Comparison of ENCODE assay signal across 12 cellular contexts in genomic region chr1:153646672-153647374, GRCh38. TPM values are rescaled to one million over a fixed set of nuclear protein-coding genes. Genes with fewer than 3 reads are reported as not detected.
DNase-seq lines count a peak whose midpoint lies in the region; ATAC-seq and TF ChIP-seq lines count a peak whose summit lies in the region.
"Had no signal": no experiment of that assay in that cellular context is flagged by ENCODE, and none has a peak within 500 bp of the region (broad histone marks: within the 10 kb centered on the region; RNA-seq: fewer than 3 reads in every experiment).

No MANE protein-coding gene starts in this region.

- H3K4me3 ChIP-seq in upper lobe of left lung, result no peak overlapping the region
- H3K4me3 ChIP-seq in coronary artery, result no peak overlapping the region
- H3K4me3 ChIP-seq: BLaER1 had no signal

- no peak overlapping the region for H3K4me3 Mint-ChIP-seq in activated naive CD4-positive, alpha-beta T cell treated with anti-CD3 and anti-CD28 coated beads, Interleukin-2, amount 50 U/mL, for 24 hours
- H3K4me3 Mint-ChIP-seq in activated CD4-positive, alpha-beta memory T cell treated with anti-CD3 and anti-CD28 coated beads, Interleukin-2, amount 10 ng/mL, durations not matched to agents 7 days and 5 days, result no peak overlapping the region

- H3K36me3 ChIP-seq in upper lobe of left lung, result peaks cover 25 to 54% (median 40%) of the 10 kb centered on the region in 4 donors

- 70 to 78% methylated on average over 5 of the region's 5 CpGs for WGBS in upper lobe of left lung, 2 donors

- peak overlapping the region; percentile 56 for H3K27ac Mint-ChIP-seq in activated naive CD4-positive, alpha-beta T cell treated with anti-CD3 and anti-CD28 coated beads, Interleukin-2, amount 50 U/mL, for 24 hours
- H3K27ac Mint-ChIP-seq in activated CD4-positive, alpha-beta memory T cell treated with anti-CD3 and anti-CD28 coated beads, Interleukin-2, amount 10 ng/mL, durations not matched to agents 7 days and 5 days, result peak overlapping the region; percentile 44

- TF ChIP-seq EP300 in upper lobe of left lung (IDR thresholded peaks at IDR 0.05), result no peak

- H3K9me3 ChIP-seq in upper lobe of left lung, result no peaks in the 10 kb centered on the region
- H3K9me3 ChIP-seq: BLaER1 had no signal

- TF ChIP-seq CTCF in upper lobe of left lung (IDR thresholded peaks at IDR 0.05), result no peak
- no peak for TF ChIP-seq CTCF in coronary artery (IDR thresholded peaks at IDR 0.05)

- H3K27ac ChIP-seq in upper lobe of left lung (peak overlapping the region in 3 of 4 donors; percentile 2 to 44 (median 35)), coronary artery (peak overlapping the region in 1 of 2 donors; percentile 67)
- H3K27ac ChIP-seq: BLaER1, epithelial cell of prostate had no signal

- H3K36me3 Mint-ChIP-seq in activated naive CD4-positive, alpha-beta T cell treated with anti-CD3 and anti-CD28 coated beads, Interleukin-2, amount 50 U/mL, for 24 hours, result peaks cover 31% of the 10 kb centered on the region
- H3K36me3 Mint-ChIP-seq in activated CD4-positive, alpha-beta memory T cell treated with anti-CD3 and anti-CD28 coated beads, Interleukin-2, amount 10 ng/mL, durations not matched to agents 7 days and 5 days (ENCODE audit: low read depth), result peaks cover 54% of the 10 kb centered on the region

- CTCF ChIA-PET in activated CD4-positive, alpha-beta memory T cell treated with anti-CD3 and anti-CD28 coated beads, Interleukin-2, amount 10 ng/mL, durations not matched to agents 7 days and 5 days (lab: Charles Lee), result interaction anchor here (2.4 kb wide), 1 partner anchor 13 kb away, joined by 9 read pairs; the partner anchor contains the start of gene CHTOP

- no peak for DNase-seq in activated naive CD4-positive, alpha-beta T cell (lab: John Stamatoyannopoulos, UW)
- DNase-seq in activated CD4-positive, alpha-beta memory T cell treated with anti-CD3 and anti-CD28 coated beads, Interleukin-2, amount 10 ng/mL, durations not matched to agents 7 days and 5 days, result no peak
- DNase-seq in left lobe of liver (ENCODE audit: low spot score), result peak; percentile 33
- DNase-seq in upper lobe of left lung, result no peak
- no peak for DNase-seq in D341Med (ENCODE audit: low spot score)
- DNase-seq in coronary artery (ENCODE audit: low spot score), result no peak
- DNase-seq: NCI-H2171; stimulated activated naive CD4-positive, alpha-beta T cell treated with Interleukin-2 at 50 U/mL for 16 hours had no signal

- TF ChIP-seq POLR2A in upper lobe of left lung (IDR thresholded peaks at IDR 0.05), result no peak

- POLR2A ChIA-PET in activated CD4-positive, alpha-beta memory T cell treated with anti-CD3 and anti-CD28 coated beads, Interleukin-2, amount 10 ng/mL, durations not matched to agents 7 days and 5 days (lab: Charles Lee), result interaction anchor here (0.9 to 6.1 kb wide), 5 partner anchors 9 to 114 kb away, joined by 4 to 52 read pairs (median 6); partner anchors contain the start of genes CHTOP, S100A4 and SNAPIN

- H3K4me1 Mint-ChIP-seq in activated naive CD4-positive, alpha-beta T cell treated with anti-CD3 and anti-CD28 coated beads, Interleukin-2, amount 50 U/mL, for 24 hours, result peaks cover 77% of the 10 kb centered on the region
- peaks cover 33% of the 10 kb centered on the region for H3K4me1 Mint-ChIP-seq in activated CD4-positive, alpha-beta memory T cell treated with anti-CD3 and anti-CD28 coated beads, Interleukin-2, amount 10 ng/mL, durations not matched to agents 7 days and 5 days

- peaks cover 8 to 30% (median 16%) of the 10 kb centered on the region in 4 donors for H3K4me1 ChIP-seq in upper lobe of left lung

- no peaks in the 10 kb centered on the region for H3K27me3 ChIP-seq in upper lobe of left lung
- H3K27me3 ChIP-seq: BLaER1 had no signal

- no peaks in the 10 kb centered on the region for H3K9me3 Mint-ChIP-seq in activated naive CD4-positive, alpha-beta T cell treated with anti-CD3 and anti-CD28 coated beads, Interleukin-2, amount 50 U/mL, for 24 hours
- H3K9me3 Mint-ChIP-seq in activated CD4-positive, alpha-beta memory T cell treated with anti-CD3 and anti-CD28 coated beads, Interleukin-2, amount 10 ng/mL, durations not matched to agents 7 days and 5 days, result no peaks in the 10 kb centered on the region

- ATAC-seq in left lobe of liver, result no peak
- peak; percentile 50 to 70 for ATAC-seq in upper lobe of left lung (ENCODE audit: low FRiP score in 2 of 2)
- no peak for ATAC-seq in HG03159 (IDR thresholded peaks at IDR 0.05; ENCODE audit: unreplicated experiment)

- H3K27me3 Mint-ChIP-seq in activated naive CD4-positive, alpha-beta T cell treated with anti-CD3 and anti-CD28 coated beads, Interleukin-2, amount 50 U/mL, for 24 hours, result no peaks in the 10 kb centered on the region
- H3K27me3 Mint-ChIP-seq in activated CD4-positive, alpha-beta memory T cell treated with anti-CD3 and anti-CD28 coated beads, Interleukin-2, amount 10 ng/mL, durations not matched to agents 7 days and 5 days, result no peaks in the 10 kb centered on the region

RNA-seq across cellular contexts. Expression of gene SNAPIN, which starts 11.7 kb away (rescaled TPM):
- total RNA-seq in activated CD4-positive, alpha-beta memory T cell treated with anti-CD3 and anti-CD28 coated beads, Interleukin-2, amount 10 ng/mL, durations not matched to agents 7 days and 5 days, result 10 to 100 TPM; 35.0 to 35.6 TPM
- 15.1 TPM for total RNA-seq in left lobe of liver
- 10 to 100 TPM; 13.5 to 44.4 (median 35.2) TPM for total RNA-seq in upper lobe of left lung

RNA-seq across cellular contexts. Expression of gene CHTOP, which starts 13.0 kb away (rescaled TPM):
- total RNA-seq in activated CD4-positive, alpha-beta memory T cell treated with anti-CD3 and anti-CD28 coated beads, Interleukin-2, amount 10 ng/mL, durations not matched to agents 7 days and 5 days, result 10 to 100 TPM; 84.7 to 87.1 TPM
- total RNA-seq in left lobe of liver (24.5 TPM), upper lobe of left lung (10 to 100 TPM; 51.3 to 89.1 (median 59.2) TPM)

RNA-seq across cellular contexts. Expression of gene S100A1, which starts 18.6 kb away (rescaled TPM):
- not detected for total RNA-seq in activated CD4-positive, alpha-beta memory T cell treated with anti-CD3 and anti-CD28 coated beads, Interleukin-2, amount 10 ng/mL, durations not matched to agents 7 days and 5 days
- 1.7 TPM for total RNA-seq in left lobe of liver
- 1 to 10 TPM in 1 of 6 donors, not detected in 5; 1.1 TPM for total RNA-seq in upper lobe of left lung

RNA-seq across cellular contexts. Expression of gene S100A13, which starts 19.5 kb away (rescaled TPM):
- total RNA-seq in activated CD4-positive, alpha-beta memory T cell treated with anti-CD3 and anti-CD28 coated beads, Interleukin-2, amount 10 ng/mL, durations not matched to agents 7 days and 5 days, result 1 to 10 TPM; 6.1 TPM
- total RNA-seq in left lobe of liver, result 10.2 TPM
- total RNA-seq in upper lobe of left lung, result 100 to 1,000 TPM in 2 of 6 donors, 10 to 100 TPM in 4; 72.8 to 132 (median 86.3) TPM

RNA-seq across cellular contexts. Expression of gene ILF2, which starts 24.0 kb away (rescaled TPM):
- total RNA-seq in activated CD4-positive, alpha-beta memory T cell treated with anti-CD3 and anti-CD28 coated beads, Interleukin-2, amount 10 ng/mL, durations not matched to agents 7 days and 5 days, result 100 to 1,000 TPM; 166 to 169 TPM
- total RNA-seq in left lobe of liver (33.2 TPM), upper lobe of left lung (100 to 1,000 TPM in 1 of 6 donors, 10 to 100 TPM in 5; 21.0 to 120 (median 75.8) TPM)

Comparison
In these comparisons a context has a peak if more than half of its experiments do, and no peak if none do; other contexts are left out.
1. ATAC-seq: peak in upper lobe of left lung (2 of 2); none in left lobe of liver (single experiment) and HG03159 (single experiment).